1 cellular context compared by ENCODE assay signal in genomic region chr18:6052449-6052913, GRCh38.
TF ChIP-seq lines count a peak whose summit lies in the region.

No MANE protein-coding gene starts in this region.

TF ChIP-seq in HepG2, 621 proteins besides CTCF, POLR2A, EP300 and RAD21 (continued from another document and continues in another):
- TF ChIP-seq BCLAF1 (IDR thresholded peaks at IDR 0.05) (no peak), ZSCAN21 (CRISPR knock-in tag; IDR thresholded peaks at IDR 0.05; ENCODE audit: borderline replicate concordance) (no peak), SCMH1 (CRISPR knock-in tag; IDR thresholded peaks at IDR 0.05; ENCODE audit: borderline replicate concordance) (no peak), ZFX (CRISPR knock-in tag; IDR thresholded peaks at IDR 0.05; ENCODE audit: low read depth) (no peak), HDAC2 (CRISPR knock-in tag; IDR thresholded peaks at IDR 0.05) (peak; percentile 65), ZFYVE20 (CRISPR knock-in tag; IDR thresholded peaks at IDR 0.05; ENCODE audit: borderline replicate concordance, low read depth) (no peak), EHMT2 (IDR thresholded peaks at IDR 0.05; ENCODE audit: borderline replicate concordance, low read depth, low read length) (peak; percentile 69; the same call in 1 of the 2 replicates), ELF3 (CRISPR knock-in tag; IDR thresholded peaks at IDR 0.05) (no peak), CEBPZ (IDR thresholded peaks at IDR 0.05; ENCODE audit: low read length) (no peak), NCOR1 (IDR thresholded peaks at IDR 0.05; ENCODE audit: borderline replicate concordance, low read length) (peak; percentile 73; the same call in 1 of the 2 replicates), UBTF (CRISPR knock-in tag; IDR thresholded peaks at IDR 0.05) (no peak), CEBPG (CRISPR knock-in tag; IDR thresholded peaks at IDR 0.05) (peak; percentile 84), SOX13 (IDR thresholded peaks at IDR 0.05) (no peak), SOX13 (CRISPR knock-in tag; conservative IDR thresholded peaks at IDR 0.05 in 1 of 2, IDR thresholded peaks at IDR 0.05 in 1 of 2) (peak in 1 of 2 experiments; percentile 76; a peak in 2 of 4 replicates), TFAP4 (IDR thresholded peaks at IDR 0.05; ENCODE audit: borderline replicate concordance, low read depth) (peak; percentile 73; the same call in 1 of the 2 replicates), ZNF609 (CRISPR knock-in tag; IDR thresholded peaks at IDR 0.05; ENCODE audit: borderline replicate concordance) (peak; percentile 52; the same call in 1 of the 2 replicates), ZNF44 (CRISPR knock-in tag; IDR thresholded peaks at IDR 0.05) (no peak), POGZ (CRISPR knock-in tag; IDR thresholded peaks at IDR 0.05) (peak; percentile 81), ESRRA (CRISPR knock-in tag; IDR thresholded peaks at IDR 0.05; ENCODE audit: low read depth) (peak; percentile 56; the same call in 1 of the 2 replicates), ZNF382 (CRISPR knock-in tag; IDR thresholded peaks at IDR 0.05; ENCODE audit: borderline replicate concordance) (no peak), MYC (CRISPR knock-in tag; IDR thresholded peaks at IDR 0.05; ENCODE audit: borderline replicate concordance) (no peak), ZNF607 (CRISPR knock-in tag; IDR thresholded peaks at IDR 0.05; ENCODE audit: borderline replicate concordance) (no peak), SIX1 (CRISPR knock-in tag; IDR thresholded peaks at IDR 0.05; ENCODE audit: borderline replicate concordance) (peak; percentile 79; the same call in 1 of the 2 replicates), ZNF710 (CRISPR knock-in tag; IDR thresholded peaks at IDR 0.05; ENCODE audit: borderline replicate concordance) (0 out of 2 replicates have a peak, but pooled peaks have one; percentile 33), RXRB (CRISPR knock-in tag; IDR thresholded peaks at IDR 0.05; ENCODE audit: borderline replicate concordance) (peak; percentile 79), ZNF124 (CRISPR knock-in tag; IDR thresholded peaks at IDR 0.05) (0 out of 2 replicates have a peak, but pooled peaks have one; percentile 20), AHDC1 (CRISPR knock-in tag; IDR thresholded peaks at IDR 0.05; ENCODE audit: borderline replicate concordance) (peak; percentile 88; the same call in 1 of the 2 replicates), ZSCAN9 (CRISPR knock-in tag; IDR thresholded peaks at IDR 0.05; ENCODE audit: borderline replicate concordance) (no peak), ZKSCAN8 (CRISPR knock-in tag; IDR thresholded peaks at IDR 0.05; ENCODE audit: borderline replicate concordance) (0 out of 2 replicates have a peak, but pooled peaks have one; percentile 29)
